ENCODE assay signal across 1 cellular context in genomic region chr16:16120382-16121184, GRCh38.
TF ChIP-seq lines count a peak whose summit lies in the region.

No MANE protein-coding gene starts in this region.

TF ChIP-seq in K562, 482 proteins besides CTCF, POLR2A, EP300 and RAD21 (continued from another document and continues in another):
- no peak for TF ChIP-seq SMC3 (conservative IDR thresholded peaks at IDR 0.05; ENCODE audit: insufficient read depth, low read depth, low read length)
- TF ChIP-seq MITF (IDR thresholded peaks at IDR 0.05) = peak; percentile 32; the same call in 1 of the 2 replicates
- no peak for TF ChIP-seq SIX5 (IDR thresholded peaks at IDR 0.05; ENCODE audit: borderline replicate concordance in 1 of 2, insufficient read depth in 1 of 2, low read depth in 1 of 2, low read length in 2 of 2)
- TF ChIP-seq SNIP1 (IDR thresholded peaks at IDR 0.05; ENCODE audit: low read depth) = no peak
- no peak for TF ChIP-seq ZNF79 (CRISPR knock-in tag; IDR thresholded peaks at IDR 0.05; ENCODE audit: low read depth)
- TF ChIP-seq TAF1 (IDR thresholded peaks at IDR 0.05; ENCODE audit: control insufficient read depth, extremely low read depth, insufficient read depth, low read length, severe bottlenecking) = no peak
- no peak for TF ChIP-seq ZBTB12 (CRISPR knock-in tag; IDR thresholded peaks at IDR 0.05)
- TF ChIP-seq TEAD4 (IDR thresholded peaks at IDR 0.05; ENCODE audit: low read length) = peak; percentile 93
- TF ChIP-seq TEAD4 (CRISPR knock-in tag; IDR thresholded peaks at IDR 0.05; ENCODE audit: borderline replicate concordance) = no peak
- TF ChIP-seq CREB3 (tag; conservative IDR thresholded peaks at IDR 0.05; ENCODE audit: low read depth) = 0 out of 2 replicates have a peak, but pooled peaks have one; percentile 28
- no peak for TF ChIP-seq BRF1 (IDR thresholded peaks at IDR 0.05; ENCODE audit: borderline replicate concordance, extremely low read depth, insufficient read length)
- no peak for TF ChIP-seq RBM34 (IDR thresholded peaks at IDR 0.05; ENCODE audit: borderline replicate concordance, insufficient read depth, low read length)
- peak; percentile 81 for TF ChIP-seq DPF2 (IDR thresholded peaks at IDR 0.05)
- no peak for TF ChIP-seq ZNF280B (CRISPR knock-in tag; IDR thresholded peaks at IDR 0.05)
- TF ChIP-seq ZNF780A (CRISPR knock-in tag; IDR thresholded peaks at IDR 0.05) = no peak
- peak; percentile 92 for TF ChIP-seq ARID1B (IDR thresholded peaks at IDR 0.05)
- no peak for TF ChIP-seq ZNF277 (CRISPR knock-in tag; IDR thresholded peaks at IDR 0.05; ENCODE audit: borderline replicate concordance)
- TF ChIP-seq KLF16 (IDR thresholded peaks at IDR 0.05) = peak; percentile 79
- peak; percentile 89 for TF ChIP-seq CBFA2T2 (conservative IDR thresholded peaks at IDR 0.05)
- TF ChIP-seq ZNF316 (IDR thresholded peaks at IDR 0.05) = no peak
- TF ChIP-seq SRSF3 (IDR thresholded peaks at IDR 0.05; ENCODE audit: insufficient read depth, low read length) = no peak
- no peak for TF ChIP-seq PHF20 (IDR thresholded peaks at IDR 0.05; ENCODE audit: partially characterized antibody)
- TF ChIP-seq HDGF (IDR thresholded peaks at IDR 0.05) = no peak
- no peak for TF ChIP-seq BRD4 (IDR thresholded peaks at IDR 0.05)
- no peak for TF ChIP-seq PURB (CRISPR knock-in tag; IDR thresholded peaks at IDR 0.05; ENCODE audit: low read depth)
- peak; percentile 88 for TF ChIP-seq ETV1 (tag; conservative IDR thresholded peaks at IDR 0.05; ENCODE audit: low read depth)
- TF ChIP-seq MAFF (IDR thresholded peaks at IDR 0.05; ENCODE audit: low read length) = no peak
- TF ChIP-seq ZBTB1 (CRISPR knock-in tag; IDR thresholded peaks at IDR 0.05; ENCODE audit: borderline replicate concordance, low read depth) = no peak
- no peak for TF ChIP-seq PTBP1 (IDR thresholded peaks at IDR 0.05; ENCODE audit: low read depth, low read length)
- no peak for TF ChIP-seq XRCC5 (IDR thresholded peaks at IDR 0.05; ENCODE audit: low read depth, low read length)
- peak; percentile 62 for TF ChIP-seq JUND (IDR thresholded peaks at IDR 0.05; ENCODE audit: borderline replicate concordance, low read depth, low read length)
- TF ChIP-seq JUND (tag; IDR thresholded peaks at IDR 0.05; ENCODE audit: borderline replicate concordance, low read depth, low read length) = peak; percentile 48; the same call in 1 of the 3 replicates
- TF ChIP-seq KDM1A (IDR thresholded peaks at IDR 0.05) = no peak
- TF ChIP-seq ZNF175 (CRISPR knock-in tag; IDR thresholded peaks at IDR 0.05; ENCODE audit: low read depth) = peak; percentile 63; the same call in 1 of the 2 replicates
- TF ChIP-seq PTTG1 (tag; IDR thresholded peaks at IDR 0.05; ENCODE audit: low read depth) = no peak
- no peak for TF ChIP-seq PCBP1 (IDR thresholded peaks at IDR 0.05; ENCODE audit: low read depth, low read length, poor library complexity, severe bottlenecking)
- TF ChIP-seq FOXP1 (CRISPR knock-in tag; IDR thresholded peaks at IDR 0.05) = 0 out of 2 replicates have a peak, but pooled peaks have one; percentile 23
- no peak for TF ChIP-seq ESRRB (CRISPR knock-in tag; IDR thresholded peaks at IDR 0.05; ENCODE audit: borderline replicate concordance)
- no peak for TF ChIP-seq BCOR (IDR thresholded peaks at IDR 0.05)
- no peak for TF ChIP-seq KDM4B (IDR thresholded peaks at IDR 0.05; ENCODE audit: borderline replicate concordance in 2 of 2, low read depth in 1 of 2)
- no peak for TF ChIP-seq STAT6 (CRISPR knock-in tag; IDR thresholded peaks at IDR 0.05)
- TF ChIP-seq THRB (CRISPR knock-in tag; conservative IDR thresholded peaks at IDR 0.05) = peak; percentile 75
- TF ChIP-seq NR3C1 (CRISPR knock-in tag; IDR thresholded peaks at IDR 0.05) = no peak
- TF ChIP-seq SMARCE1 (IDR thresholded peaks at IDR 0.05) = no peak; the same call in none of the 2 replicates
- peak; percentile 52 for TF ChIP-seq GABPA (tag; conservative IDR thresholded peaks at IDR 0.05; ENCODE audit: low read depth)
- TF ChIP-seq TCF7L2 (IDR thresholded peaks at IDR 0.05; ENCODE audit: low read depth, low read length) = no peak
- TF ChIP-seq ZNF239 (CRISPR knock-in tag; IDR thresholded peaks at IDR 0.05) = no peak
- TF ChIP-seq JUNB (CRISPR knock-in tag; conservative IDR thresholded peaks at IDR 0.05) = no peak
- no peak for TF ChIP-seq ZNF212 (CRISPR knock-in tag; IDR thresholded peaks at IDR 0.05)
- no peak for TF ChIP-seq ZNF318 (IDR thresholded peaks at IDR 0.05; ENCODE audit: borderline replicate concordance in 1 of 2, low read depth in 1 of 2)
- no peak for TF ChIP-seq DDX20 (tag; IDR thresholded peaks at IDR 0.05; ENCODE audit: low read depth)
- no peak for TF ChIP-seq ATF1 (CRISPR knock-in tag; IDR thresholded peaks at IDR 0.05)
- peak; percentile 70 for TF ChIP-seq ATF1 (tag; IDR thresholded peaks at IDR 0.05)
- TF ChIP-seq ZKSCAN8 (CRISPR knock-in tag; IDR thresholded peaks at IDR 0.05) = no peak; the same call in 1 of the 2 replicates
